ENCODE assay signal across 8 cellular contexts in the genomic region with DNA sequence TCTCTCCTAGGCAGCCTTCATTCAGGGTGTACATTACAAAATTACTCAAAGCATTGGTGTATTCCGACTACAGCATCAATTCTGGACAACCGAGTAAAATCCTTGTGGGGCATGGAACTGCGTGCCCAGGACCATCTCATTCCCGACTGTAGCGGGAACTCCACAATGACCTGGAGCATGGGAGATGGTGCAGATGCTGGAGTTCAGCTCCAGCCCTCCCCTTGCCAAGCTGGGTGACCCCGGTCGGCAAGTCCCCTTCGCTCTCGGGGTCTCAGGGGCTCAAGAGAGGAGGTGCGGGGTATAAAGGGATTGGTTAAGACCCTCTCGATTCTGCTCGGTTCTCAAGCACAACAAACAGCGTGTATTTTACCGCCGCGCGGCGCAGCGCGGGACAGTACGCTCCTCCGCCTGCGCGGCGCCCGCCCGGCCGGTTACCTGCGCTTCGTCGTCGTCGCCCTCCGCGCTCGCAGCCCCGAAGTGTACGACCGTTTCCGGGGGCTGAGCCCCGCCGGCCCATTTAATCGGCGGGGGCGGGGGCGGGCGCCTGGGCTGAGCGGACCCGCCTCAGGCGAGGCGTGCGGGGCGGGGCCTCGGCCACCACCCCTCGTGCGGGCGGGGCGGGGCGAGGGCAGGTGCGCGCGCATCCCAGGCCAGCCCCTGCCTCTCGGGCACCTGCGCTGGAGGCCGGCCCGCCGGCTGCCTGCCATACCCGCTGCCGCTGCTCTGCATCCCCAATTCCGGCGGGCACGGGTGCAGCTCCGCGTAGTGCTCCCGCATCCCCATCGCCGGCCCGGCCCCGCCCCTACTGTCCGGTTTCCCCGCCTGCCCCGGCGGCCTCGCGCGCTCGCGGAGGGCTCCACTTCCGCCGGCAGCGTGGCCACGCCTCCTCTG. TPM values are rescaled to one million over a fixed set of nuclear protein-coding genes. Genes with fewer than 3 reads are reported as not detected.
DNase-seq lines count a peak whose midpoint lies in the region; ATAC-seq and TF ChIP-seq lines count a peak whose summit lies in the region.

A gene (minus strand): TSS at position 493 of the 891 bp plus-strand sequence. CDS start 691 bp downstream, outside the sequence.

- H3K4me3 ChIP-seq in Peyer's patch (peak within 1 kb of the TSS; percentile 61 to 84 (median 73)), fibroblast of pulmonary artery (replicated peaks; ENCODE audit: low read depth, low read length) (peak within 1 kb of the TSS; percentile 78), neuronal stem cell (ENCODE audit: low read length in 2 of 2) (peak within 1 kb of the TSS; percentile 82 to 95), suprapubic skin (peak within 1 kb of the TSS; percentile 67)

- H3K4me2 ChIP-seq in neuronal stem cell (ENCODE audit: insufficient read depth, low read length, poor library complexity, severe bottlenecking) = peak within 1 kb of the TSS; percentile 80

- no peak within 1 kb of the TSS for H2BK12ac ChIP-seq in neuronal stem cell (ENCODE audit: low read length)

- no peak within 1 kb of the TSS for H4K8ac ChIP-seq in neuronal stem cell (ENCODE audit: low read depth, low read length)

- H3K27me3 Mint-ChIP-seq in activated T-helper 17 cell treated with anti-CD3 and anti-CD28 coated beads, Interleukin-2, amount 50 U/mL, for 72 hours = no peaks in the 10 kb centered on the region

- no peak within 1 kb of the TSS for H2BK120ac ChIP-seq in neuronal stem cell (ENCODE audit: low read depth, low read length)

- peak within 1 kb of the TSS; percentile 84 to 94 (median 90) for H3K27ac ChIP-seq in Peyer's patch
- peak within 1 kb of the TSS; percentile 93 for H3K27ac ChIP-seq in neuronal stem cell (replicated peaks; ENCODE audit: low read length)
- H3K27ac ChIP-seq in suprapubic skin = peak within 1 kb of the TSS; percentile 92

- TF ChIP-seq CTCF in Peyer's patch (IDR thresholded peaks at IDR 0.05) (peak in 1 of 6 experiments; percentile 13), fibroblast of pulmonary artery (IDR thresholded peaks at IDR 0.05; ENCODE audit: low read length, missing control alignments) (no peak), suprapubic skin (IDR thresholded peaks at IDR 0.05) (peak in 1 of 2 donors; percentile 6)

- no peaks in the 10 kb centered on the region for H3K9me3 Mint-ChIP-seq in activated T-helper 17 cell treated with anti-CD3 and anti-CD28 coated beads, Interleukin-2, amount 50 U/mL, for 72 hours

- H3K36me3 ChIP-seq in Peyer's patch (no peaks in the 10 kb centered on the region), neuronal stem cell (replicated peaks in 1 of 2; ENCODE audit: control insufficient read depth in 2 of 2, insufficient read depth in 2 of 2, low read length in 2 of 2) (peaks cover 6 to 30% of the 10 kb centered on the region in 2 donors), suprapubic skin (no peaks in the 10 kb centered on the region)

- peak within 1 kb of the TSS; percentile 90 for H2BK5ac ChIP-seq in neuronal stem cell (ENCODE audit: low read length)

- TF ChIP-seq POLR2A in Peyer's patch (IDR thresholded peaks at IDR 0.05) (peak; percentile 42 to 58), suprapubic skin (IDR thresholded peaks at IDR 0.05) (no peak)

- H3K9me3 ChIP-seq in Peyer's patch = no peaks in the 10 kb centered on the region
- no peaks in the 10 kb centered on the region for H3K9me3 ChIP-seq in neuronal stem cell (replicated peaks in 1 of 2; ENCODE audit: control insufficient read depth in 2 of 2, insufficient read depth in 1 of 2, low read depth in 1 of 2, low read length in 2 of 2)
- H3K9me3 ChIP-seq in suprapubic skin = no peaks in the 10 kb centered on the region

- H2AK5ac ChIP-seq in neuronal stem cell (ENCODE audit: low read depth, low read length) = no peak within 1 kb of the TSS

- peak within 1 kb of the TSS; percentile 92 for H3K27ac Mint-ChIP-seq in activated T-helper 17 cell treated with anti-CD3 and anti-CD28 coated beads, Interleukin-2, amount 50 U/mL, for 72 hours

- peak within 1 kb of the TSS; percentile 97 for H2AFZ ChIP-seq in neuronal stem cell (ENCODE audit: low read length)

- H3K4ac ChIP-seq in neuronal stem cell (ENCODE audit: low read length) = no peak within 1 kb of the TSS

- H3K4me1 Mint-ChIP-seq in activated T-helper 17 cell treated with anti-CD3 and anti-CD28 coated beads, Interleukin-2, amount 50 U/mL, for 72 hours = peaks cover 19% of the 10 kb centered on the region

- no peak within 1 kb of the TSS for H2BK15ac ChIP-seq in neuronal stem cell (ENCODE audit: low read length)

- H4K91ac ChIP-seq in neuronal stem cell (ENCODE audit: low read depth, low read length, poor library complexity) = no peak within 1 kb of the TSS

- peaks cover 3% of the 10 kb centered on the region for H3K79me1 ChIP-seq in neuronal stem cell (ENCODE audit: low read depth, low read length)

- peaks cover 52% of the 10 kb centered on the region for H3K36me3 Mint-ChIP-seq in activated T-helper 17 cell treated with anti-CD3 and anti-CD28 coated beads, Interleukin-2, amount 50 U/mL, for 72 hours (ENCODE audit: low read depth)

- no CpG with 5 or more reads among the region's 92 CpGs for WGBS in neuronal stem cell (ENCODE audit: extremely low coverage in 2 of 2, insufficient read length in 2 of 2, insufficient replicate concordance in 1 of 2), 2 donors
- 43% methylated on average over 18 of the region's 92 CpGs for WGBS in suprapubic skin

- DNase-seq in Caki2 (ENCODE audit: low read depth) (no peak), HPDE6-E6E7 (ENCODE audit: extremely low spot score) (peak; percentile 78), Peyer's patch (peak; percentile 74 to 87 (median 87)), fibroblast of pulmonary artery (ENCODE audit: low read depth) (peak; percentile 62), neuronal stem cell (ENCODE audit: low spot score) (peak; percentile 68), suprapubic skin (ENCODE audit: low spot score in 2 of 2) (peak in 1 of 2 donors; percentile 91)

- H3K23ac ChIP-seq in neuronal stem cell (ENCODE audit: low read depth, low read length, poor library complexity) = no peak within 1 kb of the TSS

- no peak for TF ChIP-seq EP300 in suprapubic skin (IDR thresholded peaks at IDR 0.05)

- peak within 1 kb of the TSS; percentile 94 for H3K18ac ChIP-seq in neuronal stem cell (ENCODE audit: low read length)

- ATAC-seq in GM19468 (IDR thresholded peaks at IDR 0.05; ENCODE audit: extremely low read depth, unreplicated experiment) = peak; percentile 24
- ATAC-seq in activated T-helper 17 cell treated with anti-CD3 and anti-CD28 coated beads, Interleukin-2, amount 50 U/mL, for 72 hours (replicated peaks) = peak; percentile 76

- peak within 1 kb of the TSS; percentile 96 for H3K4me3 Mint-ChIP-seq in activated T-helper 17 cell treated with anti-CD3 and anti-CD28 coated beads, Interleukin-2, amount 50 U/mL, for 72 hours

- H3K14ac ChIP-seq in neuronal stem cell (ENCODE audit: low read length) = no peak within 1 kb of the TSS

- in situ Hi-C loops in Caki2 (cut with HindIII; ENCODE audit: low pct_unique_long_range_greater_than_20kb, low sequenced_read_pairs) = no loop called here

- H3K9ac ChIP-seq in neuronal stem cell (ENCODE audit: low read depth, low read length, poor library complexity) = peak within 1 kb of the TSS; percentile 91

- H3K27me3 ChIP-seq in Peyer's patch (no peaks in the 10 kb centered on the region), neuronal stem cell (ENCODE audit: control insufficient read depth in 3 of 3, insufficient read depth in 3 of 3, low read depth in 1 of 3, low read length in 3 of 3) (peaks cover 0 to 3% (median 0%) of the 10 kb centered on the region in 3 experiments), suprapubic skin (no peaks in the 10 kb centered on the region)

- H3K4me1 ChIP-seq in Peyer's patch (peaks cover 0 to 23% (median 2%) of the 10 kb centered on the region in 4 donors), neuronal stem cell (ENCODE audit: control insufficient read depth in 2 of 2, insufficient read depth in 1 of 2, low read depth in 1 of 2, low read length in 2 of 2) (peaks cover 4 to 5% of the 10 kb centered on the region in 2 donors), suprapubic skin (peaks cover 41% of the 10 kb centered on the region)

RNA-seq across cellular contexts. Expression of the gene that starts here (rescaled TPM):
- total RNA-seq in Caki2 (2014; rRNA removed; shearing (Covaris generic); ENCODE audit: low replicate concordance) = 600 and 665 TPM in 2 replicates
- total RNA-seq in Peyer's patch = 10 to 100 TPM; 14.0 to 65.2 (median 43.1) TPM
- total RNA-seq in activated T-helper 17 cell treated with anti-CD3 and anti-CD28 coated beads, Interleukin-2, amount 50 U/mL, for 72 hours = 10 to 100 TPM; 48.1 to 78.3 TPM
- 40.6 TPM for polyA plus RNA-seq in neuronal stem cell (2013, experiment 1 of 2)
- polyA plus RNA-seq in neuronal stem cell (2013, experiment 2 of 2) = 41.3 TPM
- 10 to 100 TPM; 22.6 to 60.4 (median 42.0) TPM for total RNA-seq in suprapubic skin

Comparison
In these comparisons a context has a peak if more than half of its experiments do, and no peak if none do; other contexts are left out.
1. POLR2A ChIP-seq: peak in Peyer's patch (2 of 2); none in suprapubic skin (0 of 2).
2. Peak in every context shown above with its lines, with median percentiles within 50 percentile points of each other: H3K27ac ChIP-seq and H3K4me3 ChIP-seq.